Comparison of ENCODE assay signal across 12 cellular contexts in genomic region chr3:149373235-149374125, GRCh38. TPM values are rescaled to one million over a fixed set of nuclear protein-coding genes. Genes with fewer than 3 reads are reported as not detected.
DNase-seq lines count a peak whose midpoint lies in the region; ATAC-seq and TF ChIP-seq lines count a peak whose summit lies in the region.
"Had no signal": no experiment of that assay in that cellular context is flagged by ENCODE, and none has a peak within 500 bp of the region (broad histone marks: within the 10 kb centered on the region; RNA-seq: fewer than 3 reads in every experiment).

No MANE protein-coding gene starts in this region.

- H3K27ac Mint-ChIP-seq in effector memory CD8-positive, alpha-beta T cell: no peak overlapping the region
- H3K27ac Mint-ChIP-seq: CD4-positive, alpha-beta memory T cell had no signal

- no peaks in the 10 kb centered on the region for H3K36me3 Mint-ChIP-seq in effector memory CD8-positive, alpha-beta T cell (ENCODE audit: insufficient read depth)
- H3K36me3 Mint-ChIP-seq: CD4-positive, alpha-beta memory T cell had no signal

- peaks cover 27 to 35% of the 10 kb centered on the region in 2 donors for H3K27me3 Mint-ChIP-seq in effector memory CD8-positive, alpha-beta T cell

- H3K79me2 ChIP-seq in Karpas-422 (ENCODE audit: low read length): no peaks in the 10 kb centered on the region

- H3K27me3 ChIP-seq in mucosa of stomach (ENCODE audit: control insufficient read depth, insufficient read depth, low read length): no peaks in the 10 kb centered on the region
- 0 out of 2 replicates have a peak, but pooled peaks cover 4% of the 10 kb centered on the region for H3K27me3 ChIP-seq in Karpas-422 (ENCODE audit: low read length)

- ATAC-seq in GM21367 (IDR thresholded peaks at IDR 0.05; ENCODE audit: unreplicated experiment): no peak
- ATAC-seq in effector memory CD8-positive, alpha-beta T cell (replicated peaks): no peak
- no peak for ATAC-seq in HG02938 (IDR thresholded peaks at IDR 0.05; ENCODE audit: unreplicated experiment)

- no peaks in the 10 kb centered on the region for H4K20me1 ChIP-seq in Karpas-422 (ENCODE audit: insufficient read depth, low read depth, low read length)

- TF ChIP-seq CTCF in NB4 (IDR thresholded peaks at IDR 0.05; ENCODE audit: low read depth, low read length): no peak
- no peak for TF ChIP-seq CTCF in coronary artery (IDR thresholded peaks at IDR 0.05)

- H3K4me1 ChIP-seq in mucosa of stomach (ENCODE audit: control insufficient read depth, insufficient read depth, low read length) (peaks cover 59% of the 10 kb centered on the region), Karpas-422 (ENCODE audit: low read length) (no peaks in the 10 kb centered on the region)

- H3K9me3 ChIP-seq in mucosa of stomach (ENCODE audit: control insufficient read depth, low read length): no peaks in the 10 kb centered on the region
- no peaks in the 10 kb centered on the region for H3K9me3 ChIP-seq in Karpas-422 (ENCODE audit: low read length)

- H3K27ac ChIP-seq in coronary artery (peak overlapping the region in 1 of 2 donors; percentile 70), Karpas-422 (ENCODE audit: low read length) (no peak overlapping the region)

- H3K4me2 ChIP-seq in Karpas-422 (ENCODE audit: low read depth, low read length, poor library complexity, severe bottlenecking): no peak overlapping the region

- no peak for TF ChIP-seq POLR2A in NB4 (IDR thresholded peaks at IDR 0.05; ENCODE audit: extremely low read depth, insufficient read length)

- H3K36me3 ChIP-seq in mucosa of stomach (ENCODE audit: control insufficient read depth, insufficient read depth, low read length): no peaks in the 10 kb centered on the region
- no peaks in the 10 kb centered on the region for H3K36me3 ChIP-seq in Karpas-422 (ENCODE audit: insufficient read depth, low read length)

- H3K4me3 Mint-ChIP-seq in effector memory CD8-positive, alpha-beta T cell: no peak overlapping the region
- H3K4me3 Mint-ChIP-seq: CD4-positive, alpha-beta memory T cell had no signal

- no peaks in the 10 kb centered on the region for H3K9me2 ChIP-seq in Karpas-422 (replicated peaks; ENCODE audit: insufficient read depth, low read length)

- H3K4me3 ChIP-seq in NB4 (ENCODE audit: low read depth, low read length) (no peak overlapping the region), coronary artery (peak overlapping the region; percentile 21), mucosa of stomach (ENCODE audit: low read length) (no peak overlapping the region), Karpas-422 (ENCODE audit: low read length) (no peak overlapping the region)

- H3K9me3 Mint-ChIP-seq in effector memory CD8-positive, alpha-beta T cell: no peaks in the 10 kb centered on the region
- H3K9me3 Mint-ChIP-seq: CD4-positive, alpha-beta memory T cell had no signal

- DNase-seq in AG20443 (ENCODE audit: low spot score) (peak; percentile 50), NB4 (ENCODE audit: low read depth) (peak; percentile 62), coronary artery (ENCODE audit: low spot score) (no peak), Karpas-422 (no peak)
- DNase-seq in effector memory CD8-positive, alpha-beta T cell: no peak
- DNase-seq: activated CD4-positive, alpha-beta T cell treated with anti-CD3 and anti-CD28 coated beads, Interleukin-2, amount 50 U/mL, for 48 hours; amygdala; CD4-positive, alpha-beta memory T cell; NCI-H1930 had no signal

- H3K4me1 Mint-ChIP-seq in effector memory CD8-positive, alpha-beta T cell (ENCODE audit: low read depth in 2 of 2): no peaks in the 10 kb centered on the region

- no peak overlapping the region for H2AFZ ChIP-seq in Karpas-422 (ENCODE audit: low read length)

- peak overlapping the region; percentile 16 for H3K9ac ChIP-seq in mucosa of stomach (ENCODE audit: low read length)
- H3K9ac ChIP-seq in Karpas-422 (ENCODE audit: low read length): no peak overlapping the region

RNA-seq across cellular contexts. Expression of gene TM4SF1, which starts 4.0 kb away (rescaled TPM):
- total RNA-seq in Karpas-422 (2014; rRNA removed; shearing (Covaris generic); ENCODE audit: low replicate concordance): not detected in 2 replicates
- total RNA-seq: CD4-positive, alpha-beta memory T cell had no signal

RNA-seq across cellular contexts. Expression of gene TM4SF18, which starts 40.0 kb away (rescaled TPM):
- total RNA-seq in Karpas-422 (2014; rRNA removed; shearing (Covaris generic); ENCODE audit: low replicate concordance): not detected in 2 replicates
- total RNA-seq: CD4-positive, alpha-beta memory T cell had no signal

Comparison
In these comparisons a context has a peak if more than half of its experiments do, and no peak if none do; other contexts are left out.
1. DNase-seq: peak in AG20443 (single experiment) and NB4 (single experiment); none in coronary artery (single experiment), Karpas-422 (single experiment) and effector memory CD8-positive, alpha-beta T cell (0 of 3).